ENCODE assay signal across 8 cellular contexts in genomic region chr2:119366161-119366648, GRCh38. TPM values are rescaled to one million over a fixed set of nuclear protein-coding genes. Genes with fewer than 3 reads are reported as not detected.
DNase-seq lines count a peak whose midpoint lies in the region; ATAC-seq, FAIRE-seq and TF ChIP-seq lines count a peak whose summit lies in the region.

No MANE protein-coding gene starts in this region.

- H3K9ac ChIP-seq in endothelial cell of umbilical vein (replicated peaks; ENCODE audit: extremely low read depth, insufficient read depth, low read length) = peak overlapping the region; percentile 79

- H3K9me3 ChIP-seq in endothelial cell of umbilical vein (replicated peaks; ENCODE audit: control insufficient read depth, insufficient read depth, low read length) = no peaks in the 10 kb centered on the region

- peak overlapping the region; percentile 96 for H2AFZ ChIP-seq in endothelial cell of umbilical vein (ENCODE audit: low read depth, low read length)

- dilution Hi-C loops in endothelial cell of umbilical vein (cut with MboI; ENCODE audit: extremely low pct_ligation_motif_present, low sequenced_read_pairs) = no loop called here

- DNase-seq in NCI-H2171 treated with DMSO at 0.1 percent for 48 hours (lab: John Stamatoyannopoulos, UW) = peak; percentile 61
- no peak for DNase-seq in NCI-H2171 (lab: John Stamatoyannopoulos, UW)
- no peak for DNase-seq in HFF-Myc (ENCODE audit: extremely low read depth, low read depth)
- peak; percentile 19 for DNase-seq in RPMI7951 (ENCODE audit: low read depth)
- no peak for DNase-seq in endothelial cell of umbilical vein (ENCODE audit: low read depth, low spot score)
- no peak for DNase-seq in naive B cell
- DNase-seq in NCI-H526 (lab: John Stamatoyannopoulos, UW) = no peak

- peak overlapping the region; percentile 96 for H3K4me2 ChIP-seq in endothelial cell of umbilical vein (ENCODE audit: insufficient read depth, low read length)

- H3K36me3 ChIP-seq in endothelial cell of umbilical vein (ENCODE audit: control insufficient read depth in 2 of 2, extremely low read depth in 1 of 2, insufficient read depth in 2 of 2, low read length in 2 of 2) = peaks cover 16% of the 10 kb centered on the region in 2 experiments

- H3K27me3 Mint-ChIP-seq in naive B cell = no peaks in the 10 kb centered on the region

- peak overlapping the region; percentile 93 for H3K4me3 ChIP-seq in HFF-Myc (replicated peaks; ENCODE audit: low read depth, low read length)
- H3K4me3 ChIP-seq in endothelial cell of umbilical vein (replicated peaks in 1 of 3; ENCODE audit: insufficient read depth in 1 of 3, low read depth in 1 of 3, low read length in 3 of 3) = peak overlapping the region; percentile 66 to 86 (median 73)

- no peak for TF ChIP-seq POLR2A in endothelial cell of umbilical vein (IDR thresholded peaks at IDR 0.05; ENCODE audit: low read depth, low read length)

- H4K20me1 ChIP-seq in endothelial cell of umbilical vein (replicated peaks; ENCODE audit: control insufficient read depth, extremely low read depth, insufficient read depth, low read length) = peaks cover 2% of the 10 kb centered on the region

- peak overlapping the region; percentile 96 to 100 (median 98) for H3K4me3 Mint-ChIP-seq in naive B cell

- ATAC-seq in naive B cell (ENCODE audit: low read depth in 2 of 2) = peak in 1 of 2 donors; percentile 3
- no peak for ATAC-seq in HG03520 (IDR thresholded peaks at IDR 0.05; ENCODE audit: unreplicated experiment)

- TSS peak; percentile 91 for BruUV-seq in endothelial cell of umbilical vein (replicated peaks; lab: Mats Ljungman, UMichigan)

- peak overlapping the region; percentile 63 for H3K27ac ChIP-seq in endothelial cell of umbilical vein (ENCODE audit: insufficient read depth, low read depth, low read length)

- no peaks in the 10 kb centered on the region for H3K9me3 Mint-ChIP-seq in naive B cell

- intact Hi-C loops in endothelial cell of umbilical vein (cut with micrococcal nuclease) = loop anchor here (2.0 to 10.0 kb wide), 2 partner anchors 111 to 143 kb away; partner anchors contain the start of gene STEAP3

- H3K4me1 Mint-ChIP-seq in naive B cell = peaks cover 55 to 76% (median 65%) of the 10 kb centered on the region in 3 donors

- FAIRE-seq in endothelial cell of umbilical vein (lab: Jason Lieb, UNC) = no peak

- peaks cover 29% of the 10 kb centered on the region for H3K79me2 ChIP-seq in endothelial cell of umbilical vein (ENCODE audit: control insufficient read depth, insufficient read depth, low read length)

- peak overlapping the region; percentile 86 to 100 (median 98) for H3K27ac Mint-ChIP-seq in naive B cell

- TF ChIP-seq CTCF in HFF-Myc (IDR thresholded peaks at IDR 0.05; ENCODE audit: low read depth, low read length, missing control alignments) (no peak), endothelial cell of umbilical vein (IDR thresholded peaks at IDR 0.05; ENCODE audit: extremely low read depth in 1 of 2, insufficient read depth in 1 of 2, low read depth in 1 of 2, low read length in 2 of 2) (no peak)

- H3K36me3 Mint-ChIP-seq in naive B cell = peaks cover 10 to 13% of the 10 kb centered on the region in 2 donors

- CTCF ChIA-PET in endothelial cell of umbilical vein (lab: Charles Lee) = interaction anchor here (1.1 to 1.2 kb wide), 2 partner anchors 15 to 111 kb away, joined by 3 read pairs; no protein-coding TSS in a partner anchor

- H3K9me1 ChIP-seq in endothelial cell of umbilical vein (replicated peaks; ENCODE audit: control insufficient read depth, extremely low read depth, insufficient read depth, low read length) = no peaks in the 10 kb centered on the region

- POLR2A ChIA-PET in endothelial cell of umbilical vein (lab: Charles Lee) = no interaction called here

- peaks cover 21% of the 10 kb centered on the region for H3K4me1 ChIP-seq in endothelial cell of umbilical vein (ENCODE audit: control insufficient read depth, extremely low read depth, insufficient read depth, low read length)

- no peaks in the 10 kb centered on the region for H3K27me3 ChIP-seq in endothelial cell of umbilical vein (ENCODE audit: control insufficient read depth in 2 of 2, insufficient read depth in 2 of 2, low read length in 2 of 2)

TF ChIP-seq in endothelial cell of umbilical vein, 7 proteins besides CTCF, POLR2A, EP300 and RAD21:
- TF ChIP-seq POLR2AphosphoS5 (IDR thresholded peaks at IDR 0.05; ENCODE audit: insufficient read depth, low read depth, low read length) = no peak
- TF ChIP-seq MAX (IDR thresholded peaks at IDR 0.05; ENCODE audit: insufficient read depth, insufficient read length) = no peak
- TF ChIP-seq EZH2 (IDR thresholded peaks at IDR 0.05; ENCODE audit: borderline replicate concordance, low read depth, low read length, severe bottlenecking) = no peak
- TF ChIP-seq FOS (IDR thresholded peaks at IDR 0.05; ENCODE audit: borderline replicate concordance, insufficient read depth, low read length) = no peak

RNA-seq across cellular contexts. Expression of gene C2orf76, which starts 0.4 kb away (rescaled TPM):
- total RNA-seq in RPMI7951 (2014; rRNA removed; shearing (Covaris generic)) = 19.8 and 23.7 TPM in 2 replicates
- total RNA-seq in endothelial cell of umbilical vein = 12.0 and 12.1 TPM in 2 replicates
- polyA plus RNA-seq in endothelial cell of umbilical vein (6.0 and 7.4 TPM in 2 replicates), naive B cell (ENCODE audit: low read depth in 6 of 6) (10 to 100 TPM; 19.2 to 29.0 (median 25.2) TPM)
- 12.1 and 12.9 TPM in 2 replicates for polyA plus RNA-seq in endothelial cell of umbilical vein (2011; cell fraction: cytosol; rRNA removed)
- 4.5 and 5.6 TPM in 2 replicates for polyA plus RNA-seq in endothelial cell of umbilical vein (2011; cell fraction: nucleus; rRNA removed)
- polyA plus RNA-seq in endothelial cell of umbilical vein (2012) = 18.6 and 26.4 TPM in 2 replicates
- 5.8 and 9.4 TPM in 2 replicates for polyA minus RNA-seq in endothelial cell of umbilical vein
- not detected for polyA minus RNA-seq in endothelial cell of umbilical vein (2011; cell fraction: cytosol; rRNA and poly(A)+ RNA removed)
- 8.4 and 9.9 TPM in 2 replicates for polyA minus RNA-seq in endothelial cell of umbilical vein (2011; cell fraction: nucleus; rRNA and poly(A)+ RNA removed)

RNA-seq across cellular contexts. Expression of gene DBI, which starts 0.6 kb away (rescaled TPM):
- 310 and 351 TPM in 2 replicates for total RNA-seq in RPMI7951 (2014; rRNA removed; shearing (Covaris generic))
- 214 and 245 TPM in 2 replicates for total RNA-seq in endothelial cell of umbilical vein
- polyA plus RNA-seq in endothelial cell of umbilical vein = 190 and 233 TPM in 2 replicates
- 392 and 460 TPM in 2 replicates for polyA plus RNA-seq in endothelial cell of umbilical vein (2011; cell fraction: cytosol; rRNA removed)
- 89.5 and 136 TPM in 2 replicates for polyA plus RNA-seq in endothelial cell of umbilical vein (2011; cell fraction: nucleus; rRNA removed)
- 340 and 408 TPM in 2 replicates for polyA plus RNA-seq in endothelial cell of umbilical vein (2012)
- polyA minus RNA-seq in endothelial cell of umbilical vein = 74.5 and 84.3 TPM in 2 replicates
- 27.0 TPM for polyA minus RNA-seq in endothelial cell of umbilical vein (2011; cell fraction: cytosol; rRNA and poly(A)+ RNA removed)
- polyA minus RNA-seq in endothelial cell of umbilical vein (2011; cell fraction: nucleus; rRNA and poly(A)+ RNA removed) = 21.1 and 26.7 TPM in 2 replicates
- polyA plus RNA-seq in naive B cell (ENCODE audit: low read depth in 6 of 6) = 100 to 1,000 TPM; 567 to 670 (median 595) TPM

Comparison
In these comparisons a context has a peak if more than half of its experiments do, and no peak if none do; other contexts are left out.
1. DNase-seq: peak in NCI-H2171 treated with DMSO at 0.1 percent for 48 hours (single experiment) and RPMI7951 (single experiment); none in NCI-H2171 (single experiment), HFF-Myc (single experiment), endothelial cell of umbilical vein (single experiment), naive B cell (single experiment) and NCI-H526 (0 of 2).